In the genomic region with DNA sequence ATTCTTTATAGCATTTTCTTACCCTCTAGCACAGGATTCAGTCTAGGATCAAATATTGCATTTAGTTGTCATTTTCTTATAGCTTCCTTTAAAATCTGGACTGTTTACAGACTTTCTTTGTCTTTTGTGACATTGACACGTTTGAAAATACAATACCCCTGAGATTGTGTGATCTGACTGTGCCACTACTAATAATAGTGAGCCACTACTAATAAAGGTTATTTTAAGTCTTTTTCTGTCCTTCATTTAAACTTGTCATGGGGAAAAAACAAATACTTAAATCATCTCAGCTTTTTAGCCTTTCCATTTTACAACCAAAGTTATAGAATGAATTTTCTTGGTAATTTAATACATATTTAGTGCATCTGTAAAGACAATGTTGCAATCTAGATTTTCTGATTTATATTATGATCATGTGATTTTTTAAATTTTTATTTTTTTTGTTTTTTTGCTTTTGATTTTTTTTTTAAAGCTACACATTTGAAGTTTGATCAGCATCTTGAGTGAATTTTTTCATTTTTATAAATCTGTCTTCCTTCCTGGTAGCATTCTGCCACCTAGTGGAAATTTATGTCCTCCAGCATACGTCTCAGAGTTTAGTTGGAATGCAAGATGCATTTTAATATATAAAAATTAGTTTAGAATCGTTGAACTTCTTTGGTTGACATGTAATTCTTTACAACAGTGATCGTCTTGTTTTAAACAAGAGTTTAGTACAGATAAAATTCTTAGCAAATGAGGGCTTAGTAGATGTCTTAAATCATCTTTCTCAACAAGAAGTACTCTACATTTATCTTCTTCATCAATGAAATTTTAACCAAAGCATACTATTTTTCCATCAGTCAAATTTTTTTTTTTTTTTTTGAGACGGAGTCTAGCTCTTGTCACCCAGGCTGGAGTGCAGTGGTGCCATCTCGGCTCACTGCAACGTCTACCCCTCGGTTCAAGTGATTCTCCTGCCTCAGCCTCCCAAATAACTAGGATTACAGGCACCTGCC, we compare ENCODE assay signal across 8 cellular contexts.
DNase-seq lines count a peak whose midpoint lies in the region; ATAC-seq and TF ChIP-seq lines count a peak whose summit lies in the region.

No MANE protein-coding gene starts in this region.

- CTCF ChIA-PET in CD4-positive, alpha-beta T cell (lab: Charles Lee) = interaction anchor here (0.6 to 5.4 kb wide), 14 partner anchors 10 to 425 kb away, joined by 3 to 34 read pairs (median 4); a partner anchor contains a TSS

- TF ChIP-seq POLR2A in thyroid gland (IDR thresholded peaks at IDR 0.05) = no peak

- H2AFZ ChIP-seq in GM23248 = no peak overlapping the region

- no peak overlapping the region for H3K4me2 ChIP-seq in GM23248 (ENCODE audit: unreplicated experiment)

- peaks cover 19% of the 10 kb centered on the region for H3K36me3 ChIP-seq in GM23248 (ENCODE audit: low read depth)
- H3K36me3 ChIP-seq in thyroid gland = no peaks in the 10 kb centered on the region

- DNase-seq in CD4-positive, alpha-beta T cell = no peak
- DNase-seq in GM23248 = peak; percentile 82
- DNase-seq in NCI-H345 treated with DMSO at 0.1 percent for 48 hours (lab: John Stamatoyannopoulos, UW; ENCODE audit: unreplicated experiment) = peak; percentile 54
- peak; percentile 69 for DNase-seq in astrocyte of the cerebellum (ENCODE audit: low read depth)
- DNase-seq in inferior parietal cortex (ENCODE audit: extremely low spot score) = peak; percentile 69
- no peak for DNase-seq in thyroid gland

- peak overlapping the region; percentile 25 for H3K27ac Mint-ChIP-seq in CD4-positive, alpha-beta T cell

- H3K4me1 ChIP-seq in GM23248 (ENCODE audit: insufficient read depth) = peaks cover 7% of the 10 kb centered on the region; the same call in 1 of the 2 replicates
- no peaks in the 10 kb centered on the region for H3K4me1 ChIP-seq in thyroid gland

- peaks cover 9% of the 10 kb centered on the region; the same call in 1 of the 2 replicates for H3F3A ChIP-seq in GM23248 (ENCODE audit: insufficient read depth)

- in situ Hi-C loops in GM23248 (cut with MboI) = loop anchor here (10.0 to 25.0 kb wide), 3 partner anchors 236 to 859 kb away; no protein-coding TSS in a partner anchor
- in situ Hi-C loops in astrocyte of the cerebellum (cut with HindIII; ENCODE audit: low sequenced_read_pairs) = loop anchor here (25.0 kb wide), 1 partner anchor 259 kb away; a partner anchor contains a TSS

- H3K4me3 ChIP-seq in GM23248 = no peak overlapping the region
- H3K4me3 ChIP-seq in astrocyte of the cerebellum (ENCODE audit: low read depth, low read length) = no peak overlapping the region
- no peak overlapping the region for H3K4me3 ChIP-seq in thyroid gland (replicated peaks in 1 of 3)

- POLR2A ChIA-PET in CD4-positive, alpha-beta T cell (lab: Charles Lee) = interaction anchor here (1.0 to 1.4 kb wide), 3 partner anchors 11 to 348 kb away, joined by 3 to 4 read pairs (median 3); a partner anchor contains a TSS

- no peaks in the 10 kb centered on the region for H4K20me1 ChIP-seq in GM23248 (ENCODE audit: insufficient read depth)

- TF ChIP-seq CTCF in CD4-positive, alpha-beta T cell (IDR thresholded peaks at IDR 0.05) = peak; percentile 85
- TF ChIP-seq CTCF in astrocyte of the cerebellum (IDR thresholded peaks at IDR 0.05; ENCODE audit: low read depth, low read length, missing control alignments) (peak; percentile 71), thyroid gland (IDR thresholded peaks at IDR 0.05) (peak; percentile 51 to 94 (median 78))

- 41 to 44% methylated on average over 8 of the region's 8 CpGs for WGBS in GM23248 (ENCODE audit: low coverage in 1 of 2, low lambda C conversion rate in 2 of 2, missing lambda C conversion rate in 2 of 2), 2 experiments
- WGBS in thyroid gland, 2 donors = 49 to 54% methylated on average over 8 of the region's 8 CpGs

- H3K4me3 Mint-ChIP-seq in CD4-positive, alpha-beta T cell = no peak overlapping the region

- peaks cover 70% of the 10 kb centered on the region for H3K79me2 ChIP-seq in GM23248 (ENCODE audit: insufficient read depth)

- no peaks in the 10 kb centered on the region for H3K9me3 ChIP-seq in CD4-positive, alpha-beta T cell (ENCODE audit: control insufficient read depth, low read length)
- no peaks in the 10 kb centered on the region for H3K9me3 ChIP-seq in GM23248 (ENCODE audit: low read depth)
- H3K9me3 ChIP-seq in thyroid gland = no peaks in the 10 kb centered on the region

- H3K9ac ChIP-seq in GM23248 = no peak overlapping the region

- no peaks in the 10 kb centered on the region for H3K27me3 ChIP-seq in CD4-positive, alpha-beta T cell (ENCODE audit: control insufficient read depth, insufficient read depth, low read length)
- H3K27me3 ChIP-seq in GM23248 (replicated peaks; ENCODE audit: insufficient read depth) = no peaks in the 10 kb centered on the region
- H3K27me3 ChIP-seq in thyroid gland = no peaks in the 10 kb centered on the region

- H3K9me3 Mint-ChIP-seq in CD4-positive, alpha-beta T cell = no peaks in the 10 kb centered on the region

- intact Hi-C loops in CD4-positive, alpha-beta T cell (cut with DNase I, micrococcal nuclease) = loop anchor here in 1 of 2 experiments (1.0 to 5.0 kb wide), 4 partner anchors 119 to 425 kb away; a partner anchor contains a TSS
- intact Hi-C loops in thyroid gland (cut with DNase I) = loop anchor here (5.0 to 10.0 kb wide), 2 partner anchors 236 to 424 kb away; no protein-coding TSS in a partner anchor

- peak; percentile 52 for ATAC-seq in CD4-positive, alpha-beta T cell (ENCODE audit: poor library complexity)
- ATAC-seq in GM21367 (IDR thresholded peaks at IDR 0.05; ENCODE audit: unreplicated experiment) (no peak), HG03108 (IDR thresholded peaks at IDR 0.05; ENCODE audit: unreplicated experiment) (no peak)

- H3K9me2 ChIP-seq in GM23248 (ENCODE audit: insufficient read depth) = no peaks in the 10 kb centered on the region

- H3K27me3 Mint-ChIP-seq in CD4-positive, alpha-beta T cell = no peaks in the 10 kb centered on the region

- peaks cover 23% of the 10 kb centered on the region for H3K4me1 Mint-ChIP-seq in CD4-positive, alpha-beta T cell (ENCODE audit: low read depth)

- H3K27ac ChIP-seq in CD4-positive, alpha-beta T cell (ENCODE audit: low read depth, low read length) = no peak overlapping the region
- peak overlapping the region; percentile 19; the same call in 1 of the 2 replicates for H3K27ac ChIP-seq in GM23248
- no peak overlapping the region for H3K27ac ChIP-seq in thyroid gland

- peaks cover 46% of the 10 kb centered on the region for H3K36me3 Mint-ChIP-seq in CD4-positive, alpha-beta T cell (ENCODE audit: low read depth)

Comparison
In these comparisons a context has a peak if more than half of its experiments do, and no peak if none do; other contexts are left out.
1. DNase-seq: peak in GM23248 (single experiment), NCI-H345 treated with DMSO at 0.1 percent for 48 hours (single experiment), astrocyte of the cerebellum (single experiment) and inferior parietal cortex (single experiment); none in CD4-positive, alpha-beta T cell (0 of 10) and thyroid gland (0 of 2).
2. Peak in every context shown above with its lines, with median percentiles within 50 percentile points of each other: CTCF ChIP-seq.